Comparison of ENCODE assay signal across 8 cellular contexts in the genomic region with DNA sequence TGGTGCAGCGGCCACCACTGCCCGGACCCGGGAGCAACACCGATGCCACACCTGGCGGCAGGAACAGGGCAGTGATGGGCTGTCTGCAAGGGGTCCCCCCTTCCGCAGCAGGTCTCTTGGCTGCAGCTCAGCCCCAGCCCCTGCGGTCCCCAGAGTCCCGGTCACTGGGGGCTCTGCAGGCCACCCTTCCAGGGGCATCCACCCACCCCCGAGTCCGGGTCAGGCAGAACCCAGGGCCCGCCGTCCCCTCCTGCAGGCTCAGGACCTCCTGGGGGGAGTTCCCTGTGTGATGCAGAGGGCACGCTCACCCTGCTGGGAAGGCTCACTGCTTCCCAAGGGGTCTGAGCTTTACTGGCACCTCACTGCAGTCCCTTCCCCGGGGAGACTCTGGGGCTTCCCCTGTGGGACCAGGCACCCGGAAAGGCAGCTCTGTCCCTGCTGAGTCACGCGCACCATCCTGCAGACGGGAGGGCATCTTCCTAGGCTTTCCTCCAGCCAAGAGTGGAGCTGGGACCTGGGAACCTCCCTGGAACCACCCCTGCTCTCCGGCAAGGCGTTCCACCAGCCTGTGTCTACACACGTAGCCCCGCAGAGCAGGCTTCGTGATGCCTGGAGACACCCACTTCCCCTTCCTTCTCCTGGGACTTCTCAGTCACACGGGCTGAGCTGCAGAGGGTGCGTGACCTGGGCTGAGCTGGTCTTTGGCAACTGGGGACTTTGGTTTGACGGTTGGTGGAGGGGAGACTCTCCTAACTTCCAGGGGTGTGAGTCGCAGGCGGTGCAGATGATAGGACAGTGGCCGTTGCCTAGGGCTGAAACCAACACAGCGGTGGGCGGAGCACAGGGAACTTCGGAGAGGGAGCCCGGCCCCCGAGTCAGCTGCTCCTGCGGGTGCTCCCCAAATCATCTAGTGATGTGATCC. TPM values are rescaled to one million over a fixed set of nuclear protein-coding genes. Genes with fewer than 3 reads are reported as not detected.
DNase-seq lines count a peak whose midpoint lies in the region; ATAC-seq and TF ChIP-seq lines count a peak whose summit lies in the region.

No MANE protein-coding gene starts in this region.

- DNase-seq in CD8-positive, alpha-beta memory T cell = no peak
- DNase-seq in HCEC 1CT (peak; percentile 32), SIG-M5 (lab: John Stamatoyannopoulos, UW) (peak; percentile 76), fibroblast of villous mesenchyme (ENCODE audit: low read depth) (peak; percentile 33), stomach (peak; percentile 63), DMS114 treated with DMSO at 0.1 percent for 48 hours (lab: John Stamatoyannopoulos, UW; ENCODE audit: unreplicated experiment) (no peak), NCI-H187 (lab: John Stamatoyannopoulos, UW) (no peak)

- POLR2A ChIA-PET in CD8-positive, alpha-beta memory T cell (lab: Charles Lee) = no interaction called here

- H3K4me3 Mint-ChIP-seq in CD8-positive, alpha-beta memory T cell = peak overlapping the region in 4 of 7 donors; percentile 10 to 45 (median 32)

- peaks cover 4% of the 10 kb centered on the region for H3K27me3 ChIP-seq in CD8-positive, alpha-beta memory T cell (ENCODE audit: insufficient read depth, low read length, poor library complexity, severe bottlenecking)
- H3K27me3 ChIP-seq in stomach = peaks cover 0 to 54% (median 0%) of the 10 kb centered on the region in 3 donors

- CTCF ChIA-PET in CD8-positive, alpha-beta memory T cell (lab: Charles Lee) = interaction anchor here (1.2 kb wide), 1 partner anchor 225 kb away, joined by 3 read pairs; no protein-coding TSS in a partner anchor

- H3K4me3 ChIP-seq in CD8-positive, alpha-beta memory T cell (ENCODE audit: low read length) = no peak overlapping the region
- H3K4me3 ChIP-seq in fibroblast of villous mesenchyme (ENCODE audit: low read depth, low read length) (peak overlapping the region; percentile 23), stomach (peak overlapping the region; percentile 1 to 34 (median 15))

- TF ChIP-seq CTCF in fibroblast of villous mesenchyme (IDR thresholded peaks at IDR 0.05; ENCODE audit: insufficient read depth, low read depth, low read length) (no peak), stomach (IDR thresholded peaks at IDR 0.05) (no peak)

- TF ChIP-seq EP300 in stomach (IDR thresholded peaks at IDR 0.05) = no peak

- no peaks in the 10 kb centered on the region for H3K9me3 Mint-ChIP-seq in CD8-positive, alpha-beta memory T cell

- intact Hi-C loops in stomach (cut with DNase I; ENCODE audit: low total_unique reads) = no loop called here

- no peaks in the 10 kb centered on the region for H3K36me3 Mint-ChIP-seq in CD8-positive, alpha-beta memory T cell

- H3K4me1 ChIP-seq in CD8-positive, alpha-beta memory T cell (ENCODE audit: insufficient read depth, low read length) = no peaks in the 10 kb centered on the region
- H3K4me1 ChIP-seq in stomach = peaks cover 23 to 39% (median 36%) of the 10 kb centered on the region in 4 donors

- 11 to 39% (median 32%) methylated on average over 15 to 35 of the region's 35 CpGs for WGBS in stomach, 5 donors

- H3K9me3 ChIP-seq in CD8-positive, alpha-beta memory T cell (ENCODE audit: low read length) = no peaks in the 10 kb centered on the region
- H3K9me3 ChIP-seq in stomach = no peaks in the 10 kb centered on the region

- H3K4me1 Mint-ChIP-seq in CD8-positive, alpha-beta memory T cell = peaks cover 0 to 8% (median 5%) of the 10 kb centered on the region in 3 donors

- no peaks in the 10 kb centered on the region for H3K36me3 ChIP-seq in CD8-positive, alpha-beta memory T cell (ENCODE audit: insufficient read depth, low read length)
- no peaks in the 10 kb centered on the region for H3K36me3 ChIP-seq in stomach

- TF ChIP-seq POLR2A in stomach (IDR thresholded peaks at IDR 0.05) = no peak

- no peak for ATAC-seq in HG02938 (IDR thresholded peaks at IDR 0.05; ENCODE audit: unreplicated experiment)

- H3K27me3 Mint-ChIP-seq in CD8-positive, alpha-beta memory T cell = peaks cover 14 to 33% of the 10 kb centered on the region in 2 donors

- H3K27ac Mint-ChIP-seq in CD8-positive, alpha-beta memory T cell = peak overlapping the region in 1 of 8 donors; percentile 35

- H3K27ac ChIP-seq in CD8-positive, alpha-beta memory T cell (ENCODE audit: low read depth, low read length) = no peak overlapping the region
- H3K27ac ChIP-seq in stomach = peak overlapping the region in 2 of 5 donors; percentile 62 to 63

RNA-seq across cellular contexts. Expression of gene SLC25A10, which starts 23.4 kb away (rescaled TPM):
- 10 to 100 TPM; 34.1 to 34.7 TPM for total RNA-seq in CD8-positive, alpha-beta memory T cell
- polyA plus RNA-seq in CD8-positive, alpha-beta memory T cell = 4.9 TPM
- total RNA-seq in fibroblast of villous mesenchyme (13.8 and 14.2 TPM in 2 replicates), stomach (10 to 100 TPM in 3 of 5 donors, 1 to 10 TPM in 2; 3.5 to 55.6 (median 17.6) TPM)
- polyA plus RNA-seq in stomach = 10 to 100 TPM; 33.2 to 40.7 (median 34.1) TPM

RNA-seq across cellular contexts. Expression of gene MRPL12, which starts 32.3 kb away (rescaled TPM):
- total RNA-seq in CD8-positive, alpha-beta memory T cell = 100 to 1,000 TPM; 246 to 255 TPM
- polyA plus RNA-seq in CD8-positive, alpha-beta memory T cell = 53.6 TPM
- total RNA-seq in fibroblast of villous mesenchyme = 12.1 and 12.6 TPM in 2 replicates
- total RNA-seq in stomach = 100 to 1,000 TPM in 1 of 5 donors, 10 to 100 TPM in 3, 1 to 10 TPM in 1; 3.5 to 146 (median 47.8) TPM
- polyA plus RNA-seq in stomach = 100 to 1,000 TPM in 2 of 3 donors, 10 to 100 TPM in 1; 90.6 to 178 (median 158) TPM

RNA-seq across cellular contexts. Expression of gene HGS, which starts 51.6 kb away (rescaled TPM):
- 100 to 1,000 TPM; 122 to 135 TPM for total RNA-seq in CD8-positive, alpha-beta memory T cell
- 36.7 TPM for polyA plus RNA-seq in CD8-positive, alpha-beta memory T cell
- total RNA-seq in fibroblast of villous mesenchyme = 75.1 and 94.4 TPM in 2 replicates
- total RNA-seq in stomach = 100 to 1,000 TPM in 4 of 5 donors, 10 to 100 TPM in 1; 52.0 to 275 (median 142) TPM
- 100 to 1,000 TPM in 2 of 3 donors, 10 to 100 TPM in 1; 86.1 to 138 (median 105) TPM for polyA plus RNA-seq in stomach

RNA-seq across cellular contexts. Expression of gene ARL16, which starts 51.8 kb away (rescaled TPM):
- total RNA-seq in CD8-positive, alpha-beta memory T cell = 10 to 100 TPM; 16.3 to 19.7 TPM
- polyA plus RNA-seq in CD8-positive, alpha-beta memory T cell = 33.0 TPM
- 22.9 and 27.4 TPM in 2 replicates for total RNA-seq in fibroblast of villous mesenchyme
- 100 to 1,000 TPM in 1 of 5 donors, 10 to 100 TPM in 3, 1 to 10 TPM in 1; 8.1 to 109 (median 25.7) TPM for total RNA-seq in stomach
- 10 to 100 TPM; 43.5 to 67.1 (median 55.6) TPM for polyA plus RNA-seq in stomach

Comparison
In these comparisons a context has a peak if more than half of its experiments do, and no peak if none do; other contexts are left out.
1. DNase-seq: peak in HCEC 1CT (single experiment), SIG-M5 (single experiment), fibroblast of villous mesenchyme (single experiment) and stomach (single experiment); none in CD8-positive, alpha-beta memory T cell (0 of 5), DMS114 treated with DMSO at 0.1 percent for 48 hours (single experiment) and NCI-H187 (0 of 2).